14 cellular contexts compared by ENCODE assay signal in genomic region chr17:63695889-63696288, GRCh38. TPM values are rescaled to one million over a fixed set of nuclear protein-coding genes. Genes with fewer than 3 reads are reported as not detected.
DNase-seq lines count a peak whose midpoint lies in the region; ATAC-seq and TF ChIP-seq lines count a peak whose summit lies in the region.
"Had no signal": no experiment of that assay in that cellular context is flagged by ENCODE, and none has a peak within 500 bp of the region (broad histone marks: within the 10 kb centered on the region; RNA-seq: fewer than 3 reads in every experiment).

No MANE protein-coding gene starts in this region.

- no peaks in the 10 kb centered on the region for H3K9me3 Mint-ChIP-seq in T-helper 1 cell treated with Interleukin-12 subunit alpha and Interleukin-12 subunit beta and Interleukin-4 antibody, amounts not matched to agents 30 μg/mL and 1 μg/mL, for 36 hours
- no peaks in the 10 kb centered on the region for H3K9me3 Mint-ChIP-seq in activated naive CD8-positive, alpha-beta T cell treated with anti-CD3 and anti-CD28 coated beads for 36 hours
- no peaks in the 10 kb centered on the region for H3K9me3 Mint-ChIP-seq in neural crest cell

- peak; percentile 16 for TF ChIP-seq POLR2A in NB4 (IDR thresholded peaks at IDR 0.05; ENCODE audit: extremely low read depth, insufficient read length)

- H3K4me3 ChIP-seq in NB4 (ENCODE audit: low read depth, low read length) (no peak overlapping the region), HAP-1 (no peak overlapping the region)
- H3K4me3 ChIP-seq: lung, skin epidermis, testis had no signal

- H3K9me3 ChIP-seq in HAP-1: no peaks in the 10 kb centered on the region
- H3K9me3 ChIP-seq: Caco-2, testis had no signal

- H3K36me3 Mint-ChIP-seq in T-helper 1 cell treated with Interleukin-12 subunit alpha and Interleukin-12 subunit beta and Interleukin-4 antibody, amounts not matched to agents 30 μg/mL and 1 μg/mL, for 36 hours (ENCODE audit: low read depth): peaks cover 45% of the 10 kb centered on the region
- peaks cover 36% of the 10 kb centered on the region for H3K36me3 Mint-ChIP-seq in activated naive CD8-positive, alpha-beta T cell treated with anti-CD3 and anti-CD28 coated beads for 36 hours
- peaks cover 6% of the 10 kb centered on the region for H3K36me3 Mint-ChIP-seq in neural crest cell (ENCODE audit: low read depth)

- TF ChIP-seq CTCF in NB4 (IDR thresholded peaks at IDR 0.05; ENCODE audit: low read depth, low read length) (no peak), neural crest cell (conservative IDR thresholded peaks at IDR 0.05) (no peak), foreskin keratinocyte (conservative IDR thresholded peaks at IDR 0.05) (no peak)

- H3K27me3 ChIP-seq in HAP-1 (ENCODE audit: low read depth) (no peaks in the 10 kb centered on the region), foreskin keratinocyte (peaks cover 5% of the 10 kb centered on the region)
- H3K27me3 ChIP-seq: testis had no signal

- peaks cover 30% of the 10 kb centered on the region for H3K4me1 Mint-ChIP-seq in T-helper 1 cell treated with Interleukin-12 subunit alpha and Interleukin-12 subunit beta and Interleukin-4 antibody, amounts not matched to agents 30 μg/mL and 1 μg/mL, for 36 hours (ENCODE audit: low read depth)
- H3K4me1 Mint-ChIP-seq in activated naive CD8-positive, alpha-beta T cell treated with anti-CD3 and anti-CD28 coated beads for 36 hours: peaks cover 55% of the 10 kb centered on the region
- peaks cover 14% of the 10 kb centered on the region for H3K4me1 Mint-ChIP-seq in neural crest cell

- H3K27ac Mint-ChIP-seq in T-helper 1 cell treated with Interleukin-12 subunit alpha and Interleukin-12 subunit beta and Interleukin-4 antibody, amounts not matched to agents 30 μg/mL and 1 μg/mL, for 36 hours: peak overlapping the region; percentile 98
- peak overlapping the region; percentile 94 for H3K27ac Mint-ChIP-seq in activated naive CD8-positive, alpha-beta T cell treated with anti-CD3 and anti-CD28 coated beads for 36 hours
- H3K27ac Mint-ChIP-seq in neural crest cell (ENCODE audit: unreplicated experiment): no peak overlapping the region

- no peak overlapping the region for H3K27ac ChIP-seq in foreskin keratinocyte
- H3K27ac ChIP-seq: testis had no signal

- H3K4me1 ChIP-seq in HAP-1 (no peaks in the 10 kb centered on the region), foreskin keratinocyte (no peaks in the 10 kb centered on the region)
- H3K4me1 ChIP-seq: Caco-2 had no signal

- in situ Hi-C loops in HAP-1 (cut with MboI; ENCODE audit: low sequenced_read_pairs): no loop called here

- H3K27me3 Mint-ChIP-seq in T-helper 1 cell treated with Interleukin-12 subunit alpha and Interleukin-12 subunit beta and Interleukin-4 antibody, amounts not matched to agents 30 μg/mL and 1 μg/mL, for 36 hours (ENCODE audit: low read depth): no peaks in the 10 kb centered on the region
- no peaks in the 10 kb centered on the region for H3K27me3 Mint-ChIP-seq in activated naive CD8-positive, alpha-beta T cell treated with anti-CD3 and anti-CD28 coated beads for 36 hours
- H3K27me3 Mint-ChIP-seq in neural crest cell (ENCODE audit: low read depth): peaks cover 10% of the 10 kb centered on the region

- no peak for ATAC-seq in foreskin keratinocyte
- ATAC-seq: esophagus mucosa had no signal

- H3K36me3 ChIP-seq in HAP-1 (replicated peaks): peaks cover 26% of the 10 kb centered on the region

- no peak for DNase-seq in T-helper 1 cell
- DNase-seq in NB4 (ENCODE audit: low read depth): peak; percentile 22
- DNase-seq in activated naive CD8-positive, alpha-beta T cell treated with anti-CD3 and anti-CD28 coated beads for 36 hours: no peak
- DNase-seq in neural crest cell (ENCODE audit: low read depth, low spot score): no peak
- DNase-seq in HAP-1 (ENCODE audit: low spot score in 2 of 2): no peak
- DNase-seq in NCI-H748 treated with DMSO at 0.1 percent for 48 hours (lab: John Stamatoyannopoulos, UW): no peak
- DNase-seq in foreskin keratinocyte: no peak
- DNase-seq: cerebellar nuclear complex had no signal

- peak overlapping the region; percentile 98 for H3K4me3 Mint-ChIP-seq in T-helper 1 cell treated with Interleukin-12 subunit alpha and Interleukin-12 subunit beta and Interleukin-4 antibody, amounts not matched to agents 30 μg/mL and 1 μg/mL, for 36 hours
- peak overlapping the region; percentile 91 for H3K4me3 Mint-ChIP-seq in activated naive CD8-positive, alpha-beta T cell treated with anti-CD3 and anti-CD28 coated beads for 36 hours
- H3K4me3 Mint-ChIP-seq in neural crest cell: peak overlapping the region; percentile 88

RNA-seq across cellular contexts. Expression of gene LIMD2, which starts 4.0 kb away (rescaled TPM):
- 100 to 1,000 TPM; 173 to 179 TPM for total RNA-seq in activated naive CD8-positive, alpha-beta T cell treated with anti-CD3 and anti-CD28 coated beads for 36 hours
- total RNA-seq in neural crest cell (134 and 145 TPM in 2 replicates), foreskin keratinocyte (15.2 and 19.2 TPM in 2 replicates)
- polyA plus RNA-seq in foreskin keratinocyte: 27.0 and 34.3 TPM in 2 replicates

RNA-seq across cellular contexts. Expression of gene STRADA, which starts 45.7 kb away (rescaled TPM):
- total RNA-seq in activated naive CD8-positive, alpha-beta T cell treated with anti-CD3 and anti-CD28 coated beads for 36 hours: 10 to 100 TPM; 39.1 to 40.9 TPM
- 55.0 and 55.9 TPM in 2 replicates for total RNA-seq in neural crest cell
- total RNA-seq in foreskin keratinocyte: 18.1 and 18.8 TPM in 2 replicates
- polyA plus RNA-seq in foreskin keratinocyte: 18.4 and 18.8 TPM in 2 replicates
